In the genomic region with DNA sequence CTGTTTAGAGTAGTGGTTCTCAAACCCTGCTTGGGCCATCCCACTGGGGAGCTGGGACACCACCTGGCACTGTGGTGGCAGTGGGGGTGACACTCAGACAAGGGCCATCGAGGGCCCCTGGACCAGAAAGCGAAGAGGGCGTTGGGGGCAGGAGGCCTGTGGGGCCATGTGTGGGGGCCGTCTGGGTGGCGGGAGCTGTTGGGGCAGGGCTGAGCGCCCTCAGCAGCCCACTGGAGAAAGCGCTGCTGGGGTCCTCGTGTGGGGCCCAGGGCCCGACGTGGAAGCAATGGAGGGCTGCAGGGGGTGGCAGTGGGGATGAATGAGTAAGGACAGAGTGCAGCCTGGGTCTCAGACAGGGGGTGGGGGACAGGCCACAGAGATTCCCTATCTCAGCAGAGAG, we compare ENCODE assay signal across 1 cellular context.
TF ChIP-seq lines count a peak whose summit lies in the region.

No MANE protein-coding gene starts in this region.

TF ChIP-seq in WTC11, 78 proteins besides CTCF, POLR2A, EP300 and RAD21 (continued from another document):
- TF ChIP-seq, protein P1, sequence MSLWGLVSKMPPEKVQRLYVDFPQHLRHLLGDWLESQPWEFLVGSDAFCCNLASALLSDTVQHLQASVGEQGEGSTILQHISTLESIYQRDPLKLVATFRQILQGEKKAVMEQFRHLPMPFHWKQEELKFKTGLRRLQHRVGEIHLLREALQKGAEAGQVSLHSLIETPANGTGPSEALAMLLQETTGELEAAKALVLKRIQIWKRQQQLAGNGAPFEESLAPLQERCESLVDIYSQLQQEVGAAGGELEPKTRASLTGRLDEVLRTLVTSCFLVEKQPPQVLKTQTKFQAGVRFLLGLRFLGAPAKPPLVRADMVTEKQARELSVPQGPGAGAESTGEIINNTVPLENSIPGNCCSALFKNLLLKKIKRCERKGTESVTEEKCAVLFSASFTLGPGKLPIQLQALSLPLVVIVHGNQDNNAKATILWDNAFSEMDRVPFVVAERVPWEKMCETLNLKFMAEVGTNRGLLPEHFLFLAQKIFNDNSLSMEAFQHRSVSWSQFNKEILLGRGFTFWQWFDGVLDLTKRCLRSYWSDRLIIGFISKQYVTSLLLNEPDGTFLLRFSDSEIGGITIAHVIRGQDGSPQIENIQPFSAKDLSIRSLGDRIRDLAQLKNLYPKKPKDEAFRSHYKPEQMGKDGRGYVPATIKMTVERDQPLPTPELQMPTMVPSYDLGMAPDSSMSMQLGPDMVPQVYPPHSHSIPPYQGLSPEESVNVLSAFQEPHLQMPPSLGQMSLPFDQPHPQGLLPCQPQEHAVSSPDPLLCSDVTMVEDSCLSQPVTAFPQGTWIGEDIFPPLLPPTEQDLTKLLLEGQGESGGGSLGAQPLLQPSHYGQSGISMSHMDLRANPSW (CRISPR knock-in tag; conservative IDR thresholded peaks at IDR 0.05; ENCODE audit: low read depth) = no peak
- TF ChIP-seq, protein P2, sequence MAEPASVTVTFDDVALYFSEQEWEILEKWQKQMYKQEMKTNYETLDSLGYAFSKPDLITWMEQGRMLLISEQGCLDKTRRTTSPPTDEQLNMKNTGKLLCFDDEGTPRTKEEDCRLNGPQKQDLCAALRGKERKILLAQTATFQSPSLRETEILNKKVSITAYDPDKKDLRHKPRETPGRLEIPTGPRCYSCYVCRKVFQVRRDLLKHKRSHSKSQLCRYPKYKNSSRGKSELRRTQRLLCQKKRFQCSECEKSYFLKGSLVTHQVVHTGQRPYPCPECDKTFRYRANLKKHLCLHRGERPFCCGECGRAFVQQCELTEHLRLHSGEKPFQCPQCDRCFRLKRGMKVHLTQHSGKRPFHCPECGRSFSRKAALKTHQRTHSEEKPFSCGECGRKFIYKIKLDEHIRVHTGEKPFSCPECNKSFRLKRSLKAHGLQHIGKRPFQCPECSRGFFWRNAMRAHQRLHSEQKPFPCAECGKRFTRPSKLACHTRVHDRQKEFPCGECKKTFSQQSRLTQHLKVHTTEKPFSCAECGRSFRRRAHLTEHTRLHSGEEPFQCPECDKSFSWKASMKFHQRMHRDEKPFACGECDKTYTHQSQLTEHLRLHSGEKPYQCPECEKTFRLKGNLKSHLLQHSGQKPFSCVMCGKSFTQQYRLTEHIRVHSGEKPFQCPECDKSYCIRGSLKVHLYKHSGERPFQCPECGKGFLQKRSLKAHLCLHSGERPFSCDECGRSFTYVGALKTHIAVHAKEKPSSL (CRISPR knock-in tag; conservative IDR thresholded peaks at IDR 0.05) = no peak
- TF ChIP-seq, protein P3, sequence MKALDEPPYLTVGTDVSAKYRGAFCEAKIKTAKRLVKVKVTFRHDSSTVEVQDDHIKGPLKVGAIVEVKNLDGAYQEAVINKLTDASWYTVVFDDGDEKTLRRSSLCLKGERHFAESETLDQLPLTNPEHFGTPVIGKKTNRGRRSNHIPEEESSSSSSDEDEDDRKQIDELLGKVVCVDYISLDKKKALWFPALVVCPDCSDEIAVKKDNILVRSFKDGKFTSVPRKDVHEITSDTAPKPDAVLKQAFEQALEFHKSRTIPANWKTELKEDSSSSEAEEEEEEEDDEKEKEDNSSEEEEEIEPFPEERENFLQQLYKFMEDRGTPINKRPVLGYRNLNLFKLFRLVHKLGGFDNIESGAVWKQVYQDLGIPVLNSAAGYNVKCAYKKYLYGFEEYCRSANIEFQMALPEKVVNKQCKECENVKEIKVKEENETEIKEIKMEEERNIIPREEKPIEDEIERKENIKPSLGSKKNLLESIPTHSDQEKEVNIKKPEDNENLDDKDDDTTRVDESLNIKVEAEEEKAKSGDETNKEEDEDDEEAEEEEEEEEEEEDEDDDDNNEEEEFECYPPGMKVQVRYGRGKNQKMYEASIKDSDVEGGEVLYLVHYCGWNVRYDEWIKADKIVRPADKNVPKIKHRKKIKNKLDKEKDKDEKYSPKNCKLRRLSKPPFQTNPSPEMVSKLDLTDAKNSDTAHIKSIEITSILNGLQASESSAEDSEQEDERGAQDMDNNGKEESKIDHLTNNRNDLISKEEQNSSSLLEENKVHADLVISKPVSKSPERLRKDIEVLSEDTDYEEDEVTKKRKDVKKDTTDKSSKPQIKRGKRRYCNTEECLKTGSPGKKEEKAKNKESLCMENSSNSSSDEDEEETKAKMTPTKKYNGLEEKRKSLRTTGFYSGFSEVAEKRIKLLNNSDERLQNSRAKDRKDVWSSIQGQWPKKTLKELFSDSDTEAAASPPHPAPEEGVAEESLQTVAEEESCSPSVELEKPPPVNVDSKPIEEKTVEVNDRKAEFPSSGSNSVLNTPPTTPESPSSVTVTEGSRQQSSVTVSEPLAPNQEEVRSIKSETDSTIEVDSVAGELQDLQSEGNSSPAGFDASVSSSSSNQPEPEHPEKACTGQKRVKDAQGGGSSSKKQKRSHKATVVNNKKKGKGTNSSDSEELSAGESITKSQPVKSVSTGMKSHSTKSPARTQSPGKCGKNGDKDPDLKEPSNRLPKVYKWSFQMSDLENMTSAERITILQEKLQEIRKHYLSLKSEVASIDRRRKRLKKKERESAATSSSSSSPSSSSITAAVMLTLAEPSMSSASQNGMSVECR (CRISPR knock-in tag; IDR thresholded peaks at IDR 0.05; ENCODE audit: borderline replicate concordance) = no peak
- no peak for TF ChIP-seq NR2C2 (CRISPR knock-in tag; IDR thresholded peaks at IDR 0.05)
